ENCODE assay signal across 27 cellular contexts in the genomic region with DNA sequence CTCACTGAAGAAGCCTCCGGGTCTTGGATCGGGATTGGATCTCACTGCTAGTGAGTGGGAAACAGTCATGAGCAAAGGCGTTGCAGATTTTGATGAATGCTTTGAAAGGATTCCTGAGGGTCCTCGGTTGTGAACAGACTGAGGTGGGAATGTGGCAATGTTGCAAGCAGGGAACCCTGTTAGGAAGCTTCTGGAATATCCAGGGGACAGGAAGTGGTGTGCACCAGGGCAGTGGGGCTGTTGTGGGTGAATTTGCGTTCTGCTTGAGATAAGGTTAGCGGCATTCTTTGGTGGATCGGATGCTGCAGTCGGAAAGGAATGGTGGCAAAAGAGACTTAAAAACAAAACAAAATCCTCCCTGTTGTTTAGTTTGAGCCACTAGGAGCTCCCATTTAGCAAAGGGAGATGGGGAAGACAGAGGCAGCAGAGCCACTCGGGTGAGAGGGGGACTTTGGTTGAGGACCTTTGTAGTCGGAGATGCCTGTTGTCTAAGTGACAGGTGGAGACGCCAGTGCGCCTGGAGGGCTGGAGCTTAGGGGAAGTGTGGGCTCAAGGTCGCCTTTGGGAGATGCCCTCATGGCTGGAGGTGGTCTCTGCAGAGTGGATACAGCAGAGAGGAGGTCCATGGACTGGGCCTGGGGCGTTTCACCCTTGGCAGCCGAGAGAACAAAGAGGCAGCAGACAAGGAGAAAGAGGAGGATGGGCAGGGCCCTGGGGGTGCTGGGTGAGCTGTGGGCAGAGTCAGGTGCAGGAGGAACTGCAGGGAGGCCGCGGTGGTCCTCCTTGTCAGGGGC. TPM values are rescaled to one million over a fixed set of nuclear protein-coding genes. Genes with fewer than 3 reads are reported as not detected.
A peak's percentile ranks its signal among the peaks of the same experiment; 100 is the strongest.
DNase-seq lines count a peak whose midpoint lies in the region; ATAC-seq, FAIRE-seq and TF ChIP-seq lines count a peak whose summit lies in the region.
"Had no signal": no experiment of that assay in that cellular context is flagged by ENCODE, and none has a peak within 500 bp of the region (broad histone marks: within the 10 kb centered on the region; RNA-seq: fewer than 3 reads in every experiment).

No MANE protein-coding gene starts in this region.

- no peak for TF ChIP-seq EP300 in K562 (IDR thresholded peaks at IDR 0.05; ENCODE audit: low read length)

- H3K9me1 ChIP-seq in K562 (ENCODE audit: control insufficient read depth, insufficient read depth, low read length) = no peaks in the 10 kb centered on the region

- H3K23ac ChIP-seq in trophoblast cell (ENCODE audit: low read length) = no peak overlapping the region

- no peak for TF ChIP-seq RAD21 in K562 (CRISPR knock-in tag; conservative IDR thresholded peaks at IDR 0.05 in 1 of 2, IDR thresholded peaks at IDR 0.05 in 1 of 2)

- no peak overlapping the region for H3K4ac ChIP-seq in trophoblast cell (ENCODE audit: low read depth, low read length)

- H2AK5ac ChIP-seq in trophoblast cell (ENCODE audit: low read length) = no peak overlapping the region

- no peak overlapping the region for H4K12ac ChIP-seq in trophoblast cell (ENCODE audit: low read depth, low read length)

- intact Hi-C loops in K562 (cut with micrococcal nuclease) = no loop called here

- in situ Hi-C loops in K562 (cut with MboI) = no loop called here

- no peaks in the 10 kb centered on the region for H4K20me1 ChIP-seq in K562 (replicated peaks; ENCODE audit: control insufficient read depth, insufficient read depth, low read length)
- H4K20me1 ChIP-seq: BLaER1 treated with 17β-estradiol and CSF1 and Interleukin-3, amounts not matched to agents 10 nM and 100 nM had no signal

- no peak for TF ChIP-seq CTCF in K562 (IDR thresholded peaks at IDR 0.05 in 2 of 3, conservative IDR thresholded peaks at IDR 0.05 in 1 of 3; ENCODE audit: insufficient read depth in 2 of 3, low read depth in 1 of 3, low read length in 3 of 3)

- POLR2A ChIA-PET in K562 (lab: Yijun Ruan, JAX) = interaction anchor here (1.5 kb wide), 1 partner anchor 13 kb away, joined by 7 read pairs; no protein-coding TSS in a partner anchor

- H2AFZ ChIP-seq in K562 (ENCODE audit: low read depth, low read length) (no peak overlapping the region), trophoblast cell (ENCODE audit: insufficient read depth, low read length, poor library complexity) (no peak overlapping the region)

- no peak overlapping the region for H2BK5ac ChIP-seq in trophoblast cell (ENCODE audit: low read depth, low read length, poor library complexity)

- no peak overlapping the region for H4K91ac ChIP-seq in trophoblast cell (ENCODE audit: low read depth, low read length)

- no peak overlapping the region for H2BK12ac ChIP-seq in trophoblast cell (ENCODE audit: low read length)

- H3K27me3 Mint-ChIP-seq in IgD-negative memory B cell = peaks cover 11% of the 10 kb centered on the region
- peaks cover 10 to 18% of the 10 kb centered on the region in 2 donors for H3K27me3 Mint-ChIP-seq in natural killer cell treated with Interleukin-12 subunit alpha and Interleukin-12 subunit beta and Interleukin-15 and Interleukin-18, amount 100 ng/mL, for 72 hours

- H3K9me3 ChIP-seq in K562 (replicated peaks; ENCODE audit: control insufficient read depth, insufficient read depth, low read depth, low read length) = no peaks in the 10 kb centered on the region
- H3K9me3 ChIP-seq in trophoblast cell (ENCODE audit: insufficient read depth, low read depth, low read length) = peaks cover 5% of the 10 kb centered on the region
- H3K9me3 ChIP-seq: A549, Peyer's patch had no signal

- H3K36me3 ChIP-seq in K562 (ENCODE audit: control insufficient read depth, insufficient read depth, low read length) (no peaks in the 10 kb centered on the region), trophoblast cell (ENCODE audit: control insufficient read depth in 1 of 2, insufficient read depth in 2 of 2, low read length in 2 of 2) (no peaks in the 10 kb centered on the region)
- H3K36me3 ChIP-seq: BLaER1 treated with 17β-estradiol and CSF1 and Interleukin-3, amounts not matched to agents 10 nM and 100 nM; Peyer's patch had no signal

- no peak for FAIRE-seq in K562 (lab: Jason Lieb, UNC)
- FAIRE-seq: A549, D721Med, GM18507, HepG2 had no signal

- CTCF ChIA-PET in K562 (lab: Yijun Ruan, JAX; ENCODE audit: low intra/inter-chr PET ratio) = no interaction called here

- H2BK120ac ChIP-seq in trophoblast cell (ENCODE audit: insufficient read depth, low read length, poor library complexity) = no peak overlapping the region

- DNase-seq in K562 (ENCODE audit: extremely low read depth in 1 of 4, low spot score in 3 of 4) (no peak), left lobe of liver (ENCODE audit: low spot score) (peak; percentile 41), trophoblast cell (no peak), NCI-H510A treated with DMSO at 0.1 percent for 48 hours (lab: John Stamatoyannopoulos, UW) (no peak)
- no peak for DNase-seq in natural killer cell treated with Interleukin-12 subunit alpha and Interleukin-12 subunit beta and Interleukin-15 and Interleukin-18, amount 100 ng/mL, for 72 hours (ENCODE audit: low spot score)
- DNase-seq: AML-193; CD4-positive, alpha-beta T cell; H7; KBM-7; NCI-H1105 treated with DMSO at 0.1 percent for 48 hours; NCI-H146; NCI-H2029; NCI-H69; OCI-M1; Peyer's patch; SHP77 treated with DMSO at 0.1 percent for 48 hours had no signal

- H3K9me3 Mint-ChIP-seq in IgD-negative memory B cell = peaks cover 0 to 2% (median 0%) of the 10 kb centered on the region in 3 donors
- no peaks in the 10 kb centered on the region for H3K9me3 Mint-ChIP-seq in natural killer cell treated with Interleukin-12 subunit alpha and Interleukin-12 subunit beta and Interleukin-15 and Interleukin-18, amount 100 ng/mL, for 72 hours
- H3K9me3 Mint-ChIP-seq: CD4-positive, alpha-beta T cell had no signal

- H3K4me3 Mint-ChIP-seq in IgD-negative memory B cell = peak overlapping the region in 1 of 4 donors; percentile 18
- H3K4me3 Mint-ChIP-seq in natural killer cell treated with Interleukin-12 subunit alpha and Interleukin-12 subunit beta and Interleukin-15 and Interleukin-18, amount 100 ng/mL, for 72 hours = no peak overlapping the region
- H3K4me3 Mint-ChIP-seq: CD4-positive, alpha-beta T cell had no signal

- H3K27me3 ChIP-seq in K562 (ENCODE audit: control insufficient read depth in 2 of 2, insufficient read depth in 2 of 2, low read length in 2 of 2) (peaks cover 0 to 9% of the 10 kb centered on the region in 2 experiments; a peak in 3 of 5 replicates), trophoblast cell (ENCODE audit: insufficient read depth, low read length) (no peaks in the 10 kb centered on the region)
- H3K27me3 ChIP-seq: BLaER1 treated with 17β-estradiol and CSF1 and Interleukin-3, amounts not matched to agents 10 nM and 100 nM; Peyer's patch had no signal

- H3K4me2 ChIP-seq in K562 (ENCODE audit: insufficient read depth, low read length) = no peak overlapping the region
- H3K4me2 ChIP-seq in trophoblast cell (ENCODE audit: low read length) = no peak overlapping the region
- H3K4me2 ChIP-seq: A549 had no signal

- H3K14ac ChIP-seq in trophoblast cell (ENCODE audit: low read length) = no peak overlapping the region

- no peaks in the 10 kb centered on the region for H3K4me1 ChIP-seq in K562 (replicated peaks in 1 of 2; ENCODE audit: control insufficient read depth in 2 of 2, insufficient read depth in 2 of 2, low read length in 2 of 2)
- peaks cover 9% of the 10 kb centered on the region in 2 experiments for H3K4me1 ChIP-seq in trophoblast cell (ENCODE audit: control insufficient read depth in 1 of 2, insufficient read depth in 2 of 2, low read length in 2 of 2)
- H3K4me1 ChIP-seq: A549, Peyer's patch had no signal

- H3K18ac ChIP-seq in trophoblast cell (ENCODE audit: low read length) = no peak overlapping the region

- H3K4me1 Mint-ChIP-seq in IgD-negative memory B cell = peaks cover 0 to 12% (median 5%) of the 10 kb centered on the region in 3 donors
- peaks cover 0 to 7% of the 10 kb centered on the region in 2 donors for H3K4me1 Mint-ChIP-seq in natural killer cell treated with Interleukin-12 subunit alpha and Interleukin-12 subunit beta and Interleukin-15 and Interleukin-18, amount 100 ng/mL, for 72 hours (ENCODE audit: low read depth in 2 of 2)

- H3K79me1 ChIP-seq in trophoblast cell (ENCODE audit: low read length) = peaks cover 5% of the 10 kb centered on the region

- no TSS peak for BruUV-seq in K562 (replicated peaks; lab: Mats Ljungman, UMichigan)

- H3K9ac ChIP-seq in K562 (ENCODE audit: insufficient read depth in 1 of 2, low read depth in 2 of 2, low read length in 2 of 2) (no peak overlapping the region), trophoblast cell (ENCODE audit: low read length) (peak overlapping the region; percentile 14)
- H3K9ac ChIP-seq: BLaER1 treated with 17β-estradiol and CSF1 and Interleukin-3, amounts not matched to agents 10 nM and 100 nM had no signal

- WGBS in K562 (ENCODE audit: insufficient coverage, low coverage, missing lambda C conversion rate) = 4% methylated on average over 13 of the region's 17 CpGs
- no CpG with 5 or more reads among the region's 17 CpGs for WGBS in trophoblast cell (ENCODE audit: extremely low coverage, insufficient coverage, insufficient read length)

- H3K4me3 ChIP-seq in K562 = no peak overlapping the region
- no peak overlapping the region for H3K4me3 ChIP-seq in trophoblast cell (ENCODE audit: low read depth, low read length)
- H3K4me3 ChIP-seq: A549; BLaER1 treated with 17β-estradiol and CSF1 and Interleukin-3, amounts not matched to agents 10 nM and 100 nM; Peyer's patch had no signal

- TF ChIP-seq POLR2A in K562 (conservative IDR thresholded peaks at IDR 0.05) = no peak

- H3K79me2 ChIP-seq in K562 (ENCODE audit: control insufficient read depth, insufficient read depth, low read length) (no peaks in the 10 kb centered on the region), trophoblast cell (ENCODE audit: control insufficient read depth, insufficient read depth, low read length, poor library complexity) (no peaks in the 10 kb centered on the region)

- H3K36me3 Mint-ChIP-seq in IgD-negative memory B cell = no peaks in the 10 kb centered on the region
- H3K36me3 Mint-ChIP-seq in natural killer cell treated with Interleukin-12 subunit alpha and Interleukin-12 subunit beta and Interleukin-15 and Interleukin-18, amount 100 ng/mL, for 72 hours = no peaks in the 10 kb centered on the region

- ATAC-seq in K562 = no peak
- no peak for ATAC-seq in left lobe of liver
- no peak for ATAC-seq in HG02763 (IDR thresholded peaks at IDR 0.05; ENCODE audit: unreplicated experiment)
- ATAC-seq in natural killer cell treated with Interleukin-12 subunit alpha and Interleukin-12 subunit beta and Interleukin-15 and Interleukin-18, amount 100 ng/mL, for 72 hours = no peak
- ATAC-seq: A549, HepG2 had no signal

- no peak overlapping the region for H4K8ac ChIP-seq in trophoblast cell (ENCODE audit: low read depth, low read length)

- H3K27ac ChIP-seq in K562 (ENCODE audit: extremely low read depth, low read depth, low read length) (no peak overlapping the region), trophoblast cell (ENCODE audit: low read depth, low read length) (no peak overlapping the region)
- H3K27ac ChIP-seq: A549; BLaER1 treated with 17β-estradiol and CSF1 and Interleukin-3, amounts not matched to agents 10 nM and 100 nM; Peyer's patch had no signal

- peak overlapping the region in 2 of 3 donors; percentile 47 to 81 for H3K27ac Mint-ChIP-seq in IgD-negative memory B cell
- H3K27ac Mint-ChIP-seq in natural killer cell treated with Interleukin-12 subunit alpha and Interleukin-12 subunit beta and Interleukin-15 and Interleukin-18, amount 100 ng/mL, for 72 hours = peak overlapping the region in 1 of 2 donors; percentile 61
- H3K27ac Mint-ChIP-seq: CD4-positive, alpha-beta T cell had no signal

RNA-seq across cellular contexts. Expression of gene CSF2RB, which starts 37.6 kb away (rescaled TPM):
- polyA plus RNA-seq in IgD-negative memory B cell (17.6 TPM), K562 (2011; rRNA removed) (0.04 and 0.16 TPM in 2 replicates), K562 (2014; fragmentation: Illumina TruSeq; extraction: Trizol) (0.54 and 0.62 TPM in 2 replicates), K562 (2014; fragmentation: Nextera tagmentation; extraction: Ambion mirVana) (under 1 TPM; 0.06 to 0.07 TPM), K562 (2014; rRNA removed) (0.54 and 0.74 TPM in 2 replicates)
- not detected in 2 replicates for total RNA-seq in K562 (2011; cell fraction: chromatin; rRNA removed; ENCODE audit: low replicate concordance)
- under 0.01 TPM in 1 of 2 replicates, not detected in the other for total RNA-seq in K562 (2011; cell fraction: nucleolus; rRNA removed)
- not detected in 2 replicates for total RNA-seq in K562 (2011; cell fraction: nucleoplasm; rRNA removed)
- total RNA-seq in K562 (2014; rRNA removed) (0.36 and 0.61 TPM in 2 replicates), K562 (2014; rRNA removed; fragmentation: Illumina TruSeq; extraction: Trizol) (0.26 and 0.29 TPM in 2 replicates), K562 (2015; rRNA removed; fragmentation: Illumina TruSeq; extraction: Trizol) (0.62 and 0.72 TPM in 2 replicates), K562 (2021) (0.60 and 1.0 TPM in 2 replicates), left lobe of liver (1.1 TPM)
- 0.12 and 0.24 TPM in 2 replicates for polyA plus RNA-seq in K562 (2011; cell fraction: cytosol; rRNA removed)
- polyA plus RNA-seq in K562 (2011; cell fraction: nucleus; rRNA removed) = 0.17 and 0.20 TPM in 2 replicates
- polyA plus RNA-seq in K562 (2012) = 0.48 and 1.3 TPM in 2 replicates
- polyA minus RNA-seq in K562 (2011; rRNA and poly(A)+ RNA removed) = 0.07 and 0.09 TPM in 2 replicates
- not detected in 2 replicates for polyA minus RNA-seq in K562 (2011; cell fraction: cytosol; rRNA and poly(A)+ RNA removed)
- polyA minus RNA-seq in K562 (2011; cell fraction: nucleus; rRNA and poly(A)+ RNA removed) = 0.13 and 0.22 TPM in 2 replicates
- 4.3 and 4.7 TPM in 2 replicates for polyA plus RNA-seq in trophoblast cell (2013)
- total RNA-seq in natural killer cell treated with Interleukin-12 subunit alpha and Interleukin-12 subunit beta and Interleukin-15 and Interleukin-18, amount 100 ng/mL, for 72 hours = 10 to 100 TPM in 1 of 2 donors, 1 to 10 TPM in 1; 5.0 to 47.9 TPM
- total RNA-seq: H7, HepG2, HT1080, LHCN-M2, MCF 10A, NCI-H460 had no signal
- polyA plus RNA-seq: A549, HepG2 had no signal
